ENCODE assay signal across 28 cellular contexts in the genomic region with DNA sequence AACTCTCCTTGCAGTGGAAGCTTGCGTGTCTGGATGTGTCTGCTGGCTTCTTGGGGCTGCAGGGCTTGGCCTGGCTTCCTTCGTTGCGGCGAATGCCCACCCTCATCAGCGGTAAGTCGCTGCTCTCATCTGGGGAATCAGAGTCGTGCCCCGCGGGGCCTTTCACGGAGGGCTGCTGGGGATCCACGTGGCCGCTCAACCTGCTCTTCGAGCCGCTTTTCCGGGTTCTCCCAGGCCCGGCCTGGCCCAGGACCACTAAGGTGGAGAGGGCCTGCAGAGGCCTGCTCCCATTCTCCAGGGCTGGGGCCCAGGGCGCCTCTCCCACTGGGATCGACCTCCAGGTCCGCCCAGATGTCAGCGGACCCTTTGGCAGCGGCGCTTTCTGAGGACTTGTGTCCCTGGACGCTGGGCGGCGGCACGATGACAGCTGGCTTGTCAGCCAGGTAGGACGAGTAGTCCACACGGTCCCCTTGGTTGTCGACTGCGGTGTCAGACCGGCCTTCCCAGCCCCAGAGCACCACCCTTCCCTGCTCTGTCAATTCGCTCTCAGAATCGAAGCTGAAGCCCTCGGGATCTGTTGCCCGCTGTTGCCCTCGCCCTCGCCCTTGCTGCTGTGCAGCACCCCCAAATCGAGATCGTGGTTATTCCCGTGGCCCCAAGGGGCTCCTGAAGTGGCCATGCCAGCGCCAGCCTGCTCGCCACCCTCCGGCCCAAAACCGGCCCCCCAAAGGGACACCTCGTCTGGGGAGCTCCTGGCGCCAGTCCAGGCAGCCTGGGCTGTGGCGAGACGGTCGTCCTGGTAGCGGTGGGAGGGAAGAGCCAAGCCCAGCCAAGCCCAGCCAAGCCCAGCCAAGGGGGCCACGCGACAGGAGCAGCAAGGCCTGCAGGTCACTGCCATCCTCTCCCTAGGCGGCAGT.
"Had no signal": no experiment of that assay in that cellular context is flagged by ENCODE, and none has a peak within 500 bp of the region (broad histone marks: within the 10 kb centered on the region; RNA-seq: fewer than 3 reads in every experiment).

No MANE protein-coding gene starts in this region.

- FAIRE-seq: colon had no signal

- ATAC-seq: heart right ventricle; mucosa of descending colon; natural killer cell treated with Interleukin-12 subunit alpha and Interleukin-12 subunit beta and Interleukin-15 and Interleukin-18, amount 100 ng/mL, for 72 hours; stimulated activated memory B cell treated with anti-CD40 and anti-IgM and Interleukin-4, amounts not matched to agents 10 μg/mL and 1 μg/mL and 100 μg/mL, for 72 hours; stimulated activated naive CD8-positive, alpha-beta T cell treated with anti-CD3 and anti-CD28 coated beads, Interleukin-15, Interleukin-2, amounts not matched to agents 100 U/mL and 50 U/mL, for 24 hours had no signal

- H3K4me3 ChIP-seq: dorsolateral prefrontal cortex, esophagus squamous epithelium, heart right ventricle, lung, mucosa of descending colon, prostate gland, right atrium auricular region, skin epidermis, spleen, testis, tibial artery had no signal

- H3K9me3 ChIP-seq: esophagus squamous epithelium, mucosa of descending colon, prostate gland, right atrium auricular region, testis had no signal

- H3K4me1 Mint-ChIP-seq: neural crest cell; stimulated activated memory B cell treated with anti-CD40 and anti-IgM and Interleukin-4, amounts not matched to agents 10 μg/mL and 1 μg/mL and 100 μg/mL, for 72 hours had no signal

- H3K4me1 ChIP-seq: esophagus squamous epithelium, heart right ventricle, prostate gland, right atrium auricular region, spleen, testis, tibial artery had no signal

- H3K36me3 ChIP-seq: esophagus squamous epithelium, heart right ventricle, prostate gland, right atrium auricular region, spleen, tibial artery had no signal

- H3K4me3 Mint-ChIP-seq: memory B cell; mesothelial cell of epicardium; naive B cell; natural killer cell treated with Interleukin-12 subunit alpha and Interleukin-12 subunit beta and Interleukin-15 and Interleukin-18, amount 100 ng/mL, for 72 hours; neural crest cell; stimulated activated memory B cell treated with anti-CD40 and anti-IgM and Interleukin-4, amounts not matched to agents 10 μg/mL and 1 μg/mL and 100 μg/mL, for 72 hours; type B pancreatic cell had no signal

- H3K27ac ChIP-seq: dorsolateral prefrontal cortex, epithelial cell of prostate, esophagus squamous epithelium, heart right ventricle, prostate gland, right atrium auricular region, skin epidermis, spleen, testis, tibial artery had no signal

- H3K9me3 Mint-ChIP-seq: memory B cell; natural killer cell treated with Interleukin-12 subunit alpha and Interleukin-12 subunit beta and Interleukin-15 and Interleukin-18, amount 100 ng/mL, for 72 hours; type B pancreatic cell had no signal

- H3K36me3 Mint-ChIP-seq: memory B cell; mesothelial cell of epicardium; naive B cell; natural killer cell treated with Interleukin-12 subunit alpha and Interleukin-12 subunit beta and Interleukin-15 and Interleukin-18, amount 100 ng/mL, for 72 hours; stimulated activated memory B cell treated with anti-CD40 and anti-IgM and Interleukin-4, amounts not matched to agents 10 μg/mL and 1 μg/mL and 100 μg/mL, for 72 hours; type B pancreatic cell had no signal

- DNase-seq: dorsolateral prefrontal cortex; effector CD4-positive, alpha-beta T cell; esophagus squamous epithelium; foreskin melanocyte; glutamatergic neuron; heart right ventricle; hippocampal formation; islet precursor cell; mucosa of descending colon; naive B cell; spleen; stimulated activated CD4-positive, alpha-beta T cell treated with anti-CD3 and anti-CD28 coated beads, Interleukin-4, amount 100 ng/mL, for 4 hours; stimulated activated naive CD8-positive, alpha-beta T cell treated with anti-CD3 and anti-CD28 coated beads, Interleukin-15, Interleukin-2, amounts not matched to agents 100 U/mL and 50 U/mL, for 24 hours; substantia nigra; testis; tibial artery had no signal

- H3K27ac Mint-ChIP-seq: memory B cell; mesothelial cell of epicardium; naive B cell; natural killer cell treated with Interleukin-12 subunit alpha and Interleukin-12 subunit beta and Interleukin-15 and Interleukin-18, amount 100 ng/mL, for 72 hours; stimulated activated memory B cell treated with anti-CD40 and anti-IgM and Interleukin-4, amounts not matched to agents 10 μg/mL and 1 μg/mL and 100 μg/mL, for 72 hours; type B pancreatic cell had no signal
